ENCODE assay signal across 8 cellular contexts in the genomic region with DNA sequence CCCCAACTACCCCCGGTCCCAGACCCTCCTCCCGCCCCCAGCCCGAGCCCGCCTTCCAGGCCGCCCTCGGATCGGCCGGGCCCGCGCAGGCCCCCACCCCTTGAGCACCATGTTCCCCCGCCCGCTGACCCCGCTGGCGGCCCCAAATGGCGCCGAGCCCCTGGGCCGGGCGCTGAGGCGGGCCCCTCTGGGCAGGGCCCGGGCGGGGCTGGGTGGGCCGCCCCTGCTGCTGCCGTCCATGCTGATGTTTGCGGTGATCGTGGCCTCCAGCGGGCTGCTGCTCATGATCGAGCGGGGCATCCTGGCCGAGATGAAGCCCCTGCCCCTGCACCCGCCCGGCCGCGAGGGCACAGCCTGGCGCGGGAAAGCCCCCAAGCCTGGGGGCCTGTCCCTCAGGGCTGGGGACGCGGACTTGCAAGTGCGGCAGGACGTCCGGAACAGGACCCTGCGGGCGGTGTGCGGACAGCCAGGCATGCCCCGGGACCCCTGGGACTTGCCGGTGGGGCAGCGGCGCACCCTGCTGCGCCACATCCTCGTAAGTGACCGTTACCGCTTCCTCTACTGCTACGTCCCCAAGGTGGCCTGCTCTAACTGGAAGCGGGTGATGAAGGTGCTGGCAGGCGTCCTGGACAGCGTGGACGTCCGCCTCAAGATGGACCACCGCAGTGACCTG. TPM values are rescaled to one million over a fixed set of nuclear protein-coding genes. Genes with fewer than 3 reads are reported as not detected.
DNase-seq lines count a peak whose midpoint lies in the region; ATAC-seq, FAIRE-seq and TF ChIP-seq lines count a peak whose summit lies in the region.

No MANE protein-coding gene starts in this region.

- no peaks in the 10 kb centered on the region for H4K20me1 ChIP-seq in DND-41 (ENCODE audit: insufficient read depth, low read length)
- H4K20me1 ChIP-seq in astrocyte (ENCODE audit: insufficient read depth, low read length): peaks cover 10% of the 10 kb centered on the region

- peak overlapping the region; percentile 48; the same call in 1 of the 2 replicates for H2AFZ ChIP-seq in DND-41 (ENCODE audit: low read depth, low read length)
- H2AFZ ChIP-seq in astrocyte (ENCODE audit: low read depth, low read length): peak overlapping the region; percentile 88

- H3K27me3 ChIP-seq in DND-41 (ENCODE audit: insufficient read depth, low read length, poor library complexity): no peaks in the 10 kb centered on the region
- no peaks in the 10 kb centered on the region for H3K27me3 ChIP-seq in astrocyte (ENCODE audit: insufficient read depth, low read length)

- H3K27ac ChIP-seq in DND-41 (ENCODE audit: low read length) (peak overlapping the region; percentile 24), astrocyte (ENCODE audit: low read depth, low read length) (peak overlapping the region; percentile 47)

- DNase-seq in DND-41: no peak
- DNase-seq in NCI-H69 (lab: John Stamatoyannopoulos, UW): peak; percentile 74
- no peak for DNase-seq in astrocyte (ENCODE audit: low read depth)
- DNase-seq in immature natural killer cell: peak; percentile 48 to 66 (median 57)
- DNase-seq in stimulated activated effector memory CD8-positive, alpha-beta T cell treated with anti-CD3 and anti-CD28 coated beads, Interleukin-12 subunit alpha, Interleukin-12 subunit beta, amount 100 ng/mL, for 72 hours (ENCODE audit: low spot score in 2 of 2): peak; percentile 27 to 67
- DNase-seq in SW 1271 (lab: John Stamatoyannopoulos, UW): no peak

- peak overlapping the region; percentile 65 for H3K9ac ChIP-seq in DND-41 (ENCODE audit: low read depth, low read length)
- peak overlapping the region; percentile 80 for H3K9ac ChIP-seq in astrocyte (ENCODE audit: low read length)

- FAIRE-seq in astrocyte (lab: Jason Lieb, UNC): no peak

- H3K79me2 ChIP-seq in DND-41 (ENCODE audit: insufficient read depth, low read length): peaks cover 7% of the 10 kb centered on the region
- H3K79me2 ChIP-seq in astrocyte (ENCODE audit: insufficient read depth, low read length): peaks cover 11% of the 10 kb centered on the region

- no peaks in the 10 kb centered on the region for H3K9me3 ChIP-seq in DND-41 (ENCODE audit: insufficient read depth, low read length, severe bottlenecking)
- no peaks in the 10 kb centered on the region for H3K9me3 ChIP-seq in astrocyte (ENCODE audit: insufficient read depth, low read depth, low read length)

- H3K36me3 Mint-ChIP-seq in astrocyte (ENCODE audit: low read depth, unreplicated experiment) (peaks cover 12% of the 10 kb centered on the region), immature natural killer cell (peaks cover 0 to 5% (median 0%) of the 10 kb centered on the region in 3 donors)
- H3K36me3 Mint-ChIP-seq in stimulated activated effector memory CD8-positive, alpha-beta T cell treated with anti-CD3 and anti-CD28 coated beads, Interleukin-12 subunit alpha, Interleukin-12 subunit beta, amount 100 ng/mL, for 72 hours: peaks cover 5% of the 10 kb centered on the region

- ATAC-seq in DND-41 (ENCODE audit: insufficient read depth, low read depth) (peak; percentile 66), GM21737 (IDR thresholded peaks at IDR 0.05; ENCODE audit: unreplicated experiment) (peak; percentile 30), HG03025 (IDR thresholded peaks at IDR 0.05; ENCODE audit: low FRiP score, unreplicated experiment) (no peak)
- peak; percentile 62 for ATAC-seq in stimulated activated effector memory CD8-positive, alpha-beta T cell treated with anti-CD3 and anti-CD28 coated beads, Interleukin-12 subunit alpha, Interleukin-12 subunit beta, amount 100 ng/mL, for 72 hours

- H3K27ac Mint-ChIP-seq in astrocyte (ENCODE audit: unreplicated experiment): peak overlapping the region; percentile 66
- peak overlapping the region; percentile 75 to 94 (median 85) for H3K27ac Mint-ChIP-seq in immature natural killer cell
- peak overlapping the region; percentile 92 for H3K27ac Mint-ChIP-seq in stimulated activated effector memory CD8-positive, alpha-beta T cell treated with anti-CD3 and anti-CD28 coated beads, Interleukin-12 subunit alpha, Interleukin-12 subunit beta, amount 100 ng/mL, for 72 hours

- H3K4me2 ChIP-seq in DND-41 (ENCODE audit: insufficient read depth, low read length) (peak overlapping the region; percentile 74), astrocyte (ENCODE audit: low read length) (peak overlapping the region; percentile 98)

- peak overlapping the region; percentile 87 for H3K4me3 Mint-ChIP-seq in astrocyte (ENCODE audit: unreplicated experiment)
- peak overlapping the region; percentile 85 to 93 (median 88) for H3K4me3 Mint-ChIP-seq in immature natural killer cell
- H3K4me3 Mint-ChIP-seq in stimulated activated effector memory CD8-positive, alpha-beta T cell treated with anti-CD3 and anti-CD28 coated beads, Interleukin-12 subunit alpha, Interleukin-12 subunit beta, amount 100 ng/mL, for 72 hours: peak overlapping the region; percentile 83

- H3K36me3 ChIP-seq in DND-41 (ENCODE audit: insufficient read depth, low read length) (peaks cover 11% of the 10 kb centered on the region), astrocyte (ENCODE audit: insufficient read depth, low read length) (no peaks in the 10 kb centered on the region)

- H3K4me3 ChIP-seq in DND-41 (ENCODE audit: low read depth in 1 of 2, low read length in 2 of 2) (peak overlapping the region; percentile 8 to 62; a peak in 3 of 4 replicates), astrocyte (ENCODE audit: insufficient read depth, low read depth, low read length) (peak overlapping the region; percentile 73)

- H3K9me3 Mint-ChIP-seq in astrocyte (ENCODE audit: unreplicated experiment) (no peaks in the 10 kb centered on the region), immature natural killer cell (no peaks in the 10 kb centered on the region)
- no peaks in the 10 kb centered on the region for H3K9me3 Mint-ChIP-seq in stimulated activated effector memory CD8-positive, alpha-beta T cell treated with anti-CD3 and anti-CD28 coated beads, Interleukin-12 subunit alpha, Interleukin-12 subunit beta, amount 100 ng/mL, for 72 hours

- H3K4me1 ChIP-seq in DND-41 (ENCODE audit: insufficient read depth, low read length) (peaks cover 25% of the 10 kb centered on the region), astrocyte (ENCODE audit: insufficient read depth, low read length) (peaks cover 15% of the 10 kb centered on the region)

- H3K4me1 Mint-ChIP-seq in astrocyte (ENCODE audit: low read depth, unreplicated experiment) (peaks cover 8% of the 10 kb centered on the region), immature natural killer cell (peaks cover 15 to 18% of the 10 kb centered on the region in 2 donors)
- H3K4me1 Mint-ChIP-seq in stimulated activated effector memory CD8-positive, alpha-beta T cell treated with anti-CD3 and anti-CD28 coated beads, Interleukin-12 subunit alpha, Interleukin-12 subunit beta, amount 100 ng/mL, for 72 hours: peaks cover 15% of the 10 kb centered on the region

- TF ChIP-seq CTCF in DND-41 (IDR thresholded peaks at IDR 0.05; ENCODE audit: borderline replicate concordance, extremely low read depth, low read length, poor library complexity, severe bottlenecking): no peak
- no peak for TF ChIP-seq CTCF in astrocyte (IDR thresholded peaks at IDR 0.05; ENCODE audit: insufficient read depth, low read depth, low read length)

- H3K27me3 Mint-ChIP-seq in astrocyte (ENCODE audit: low read depth, unreplicated experiment): peaks cover 4% of the 10 kb centered on the region
- H3K27me3 Mint-ChIP-seq in immature natural killer cell (ENCODE audit: low read depth in 3 of 3): no peaks in the 10 kb centered on the region

RNA-seq across cellular contexts. Expression of gene CHST14, which starts 0.5 kb away (rescaled TPM):
- 25.7 and 26.4 TPM in 2 replicates for total RNA-seq in astrocyte
- 1 to 10 TPM; 1.9 to 3.6 (median 3.3) TPM for polyA plus RNA-seq in immature natural killer cell

RNA-seq across cellular contexts. Expression of gene BAHD1, which starts 30.5 kb away (rescaled TPM):
- 30.4 and 32.2 TPM in 2 replicates for total RNA-seq in astrocyte
- polyA plus RNA-seq in immature natural killer cell: 1 to 10 TPM; 2.1 to 6.1 (median 3.4) TPM

Comparison
In these comparisons a context has a peak if more than half of its experiments do, and no peak if none do; other contexts are left out.
1. DNase-seq: peak in NCI-H69 (single experiment), immature natural killer cell (3 of 3) and stimulated activated effector memory CD8-positive, alpha-beta T cell treated with anti-CD3 and anti-CD28 coated beads, Interleukin-12 subunit alpha, Interleukin-12 subunit beta, amount 100 ng/mL, for 72 hours (2 of 2); none in DND-41 (single experiment), astrocyte (single experiment) and SW 1271 (0 of 2).
2. Peak in every context shown above with its lines, with median percentiles within 50 percentile points of each other: H3K27ac Mint-ChIP-seq and H3K4me3 Mint-ChIP-seq.